Comparison of ENCODE assay signal across 1 cellular context in the genomic region with DNA sequence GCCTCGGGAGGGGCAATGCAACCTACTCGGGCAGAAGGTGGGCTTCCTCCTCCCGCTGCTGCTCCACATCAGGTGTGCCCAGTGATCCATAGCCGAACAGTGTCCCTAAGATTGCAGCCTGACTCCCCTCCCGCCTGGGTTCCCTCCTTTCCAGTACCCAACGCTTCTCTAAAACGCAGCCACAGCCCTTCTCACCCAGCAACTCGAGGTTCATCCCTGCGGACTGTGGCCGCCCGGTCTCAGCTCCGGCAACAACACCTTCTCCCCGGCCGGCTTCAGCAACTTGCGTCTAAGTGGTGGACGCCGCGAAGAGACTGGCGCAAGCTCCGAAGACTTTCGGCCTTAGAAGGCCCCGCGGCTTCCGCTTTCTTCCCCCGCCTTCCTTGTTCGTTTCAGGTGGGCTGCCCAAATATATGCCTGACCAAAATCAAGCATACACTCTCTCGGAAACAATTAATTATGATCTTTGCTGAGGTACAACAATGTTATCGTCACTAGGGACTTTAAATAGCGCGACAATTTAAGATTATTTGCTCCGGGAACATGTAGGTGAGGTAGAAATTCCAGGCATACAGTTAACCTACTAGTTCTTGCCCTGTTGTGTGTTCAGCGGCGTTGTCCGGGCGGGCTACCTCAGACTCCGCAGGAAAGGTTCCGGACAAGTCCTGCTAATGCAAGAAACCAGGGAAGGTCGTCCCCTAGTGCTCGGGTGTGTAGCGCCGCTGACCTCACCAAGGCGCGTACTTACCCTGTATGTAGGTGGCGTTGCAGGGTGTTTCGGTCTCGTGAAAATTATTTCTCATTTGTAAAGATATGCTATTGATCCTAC.
TF ChIP-seq lines count a peak whose summit lies in the region.

TSS of gene RBBP5 (minus strand) at position 319 of the 829 bp plus-strand sequence. CDS start at position 214, 105 bp downstream.

TF ChIP-seq in K562, 482 proteins besides CTCF, POLR2A, EP300 and RAD21 (continued from another document and continues in another):
- TF ChIP-seq ZNF407 (IDR thresholded peaks at IDR 0.05; ENCODE audit: low read depth) (no peak), CTCFL (IDR thresholded peaks at IDR 0.05; ENCODE audit: borderline replicate concordance, insufficient read depth, low read depth, low read length, poor library complexity, severe bottlenecking) (peak; percentile 93), ZNF551 (CRISPR knock-in tag; IDR thresholded peaks at IDR 0.05) (no peak), POLR3A (IDR thresholded peaks at IDR 0.05; ENCODE audit: borderline replicate concordance, extremely low read depth, insufficient read depth, insufficient read length) (no peak), HIVEP1 (CRISPR knock-in tag; IDR thresholded peaks at IDR 0.05) (no peak), FOXP1 (CRISPR knock-in tag; IDR thresholded peaks at IDR 0.05) (peak; percentile 87; the same call in 1 of the 2 replicates), NONO (IDR thresholded peaks at IDR 0.05; ENCODE audit: low read depth in 2 of 2, low read length in 1 of 2) (peak in 1 of 2 experiments; percentile 85; a peak in 2 of 4 replicates), GTF2F1 (IDR thresholded peaks at IDR 0.05; ENCODE audit: low read depth, low read length) (peak; percentile 29; the same call in 1 of the 2 replicates)
- TF ChIP-seq, protein P1, sequence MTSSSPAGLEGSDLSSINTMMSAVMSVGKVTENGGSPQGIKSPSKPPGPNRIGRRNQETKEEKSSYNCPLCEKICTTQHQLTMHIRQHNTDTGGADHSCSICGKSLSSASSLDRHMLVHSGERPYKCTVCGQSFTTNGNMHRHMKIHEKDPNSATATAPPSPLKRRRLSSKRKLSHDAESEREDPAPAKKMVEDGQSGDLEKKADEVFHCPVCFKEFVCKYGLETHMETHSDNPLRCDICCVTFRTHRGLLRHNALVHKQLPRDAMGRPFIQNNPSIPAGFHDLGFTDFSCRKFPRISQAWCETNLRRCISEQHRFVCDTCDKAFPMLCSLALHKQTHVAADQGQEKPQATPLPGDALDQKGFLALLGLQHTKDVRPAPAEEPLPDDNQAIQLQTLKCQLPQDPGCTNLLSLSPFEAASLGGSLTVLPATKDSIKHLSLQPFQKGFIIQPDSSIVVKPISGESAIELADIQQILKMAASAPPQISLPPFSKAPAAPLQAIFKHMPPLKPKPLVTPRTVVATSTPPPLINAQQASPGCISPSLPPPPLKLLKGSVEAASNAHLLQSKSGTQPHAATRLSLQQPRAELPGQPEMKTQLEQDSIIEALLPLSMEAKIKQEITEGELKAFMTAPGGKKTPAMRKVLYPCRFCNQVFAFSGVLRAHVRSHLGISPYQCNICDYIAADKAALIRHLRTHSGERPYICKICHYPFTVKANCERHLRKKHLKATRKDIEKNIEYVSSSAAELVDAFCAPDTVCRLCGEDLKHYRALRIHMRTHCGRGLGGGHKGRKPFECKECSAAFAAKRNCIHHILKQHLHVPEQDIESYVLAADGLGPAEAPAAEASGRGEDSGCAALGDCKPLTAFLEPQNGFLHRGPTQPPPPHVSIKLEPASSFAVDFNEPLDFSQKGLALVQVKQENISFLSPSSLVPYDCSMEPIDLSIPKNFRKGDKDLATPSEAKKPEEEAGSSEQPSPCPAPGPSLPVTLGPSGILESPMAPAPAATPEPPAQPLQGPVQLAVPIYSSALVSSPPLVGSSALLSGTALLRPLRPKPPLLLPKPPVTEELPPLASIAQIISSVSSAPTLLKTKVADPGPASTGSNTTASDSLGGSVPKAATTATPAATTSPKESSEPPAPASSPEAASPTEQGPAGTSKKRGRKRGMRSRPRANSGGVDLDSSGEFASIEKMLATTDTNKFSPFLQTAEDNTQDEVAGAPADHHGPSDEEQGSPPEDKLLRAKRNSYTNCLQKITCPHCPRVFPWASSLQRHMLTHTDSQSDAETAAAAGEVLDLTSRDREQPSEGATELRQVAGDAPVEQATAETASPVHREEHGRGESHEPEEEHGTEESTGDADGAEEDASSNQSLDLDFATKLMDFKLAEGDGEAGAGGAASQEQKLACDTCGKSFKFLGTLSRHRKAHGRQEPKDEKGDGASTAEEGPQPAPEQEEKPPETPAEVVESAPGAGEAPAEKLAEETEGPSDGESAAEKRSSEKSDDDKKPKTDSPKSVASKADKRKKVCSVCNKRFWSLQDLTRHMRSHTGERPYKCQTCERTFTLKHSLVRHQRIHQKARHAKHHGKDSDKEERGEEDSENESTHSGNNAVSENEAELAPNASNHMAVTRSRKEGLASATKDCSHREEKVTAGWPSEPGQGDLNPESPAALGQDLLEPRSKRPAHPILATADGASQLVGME (CRISPR knock-in tag; IDR thresholded peaks at IDR 0.05) = no peak; the same call in 1 of the 2 replicates
- TF ChIP-seq, protein P2, sequence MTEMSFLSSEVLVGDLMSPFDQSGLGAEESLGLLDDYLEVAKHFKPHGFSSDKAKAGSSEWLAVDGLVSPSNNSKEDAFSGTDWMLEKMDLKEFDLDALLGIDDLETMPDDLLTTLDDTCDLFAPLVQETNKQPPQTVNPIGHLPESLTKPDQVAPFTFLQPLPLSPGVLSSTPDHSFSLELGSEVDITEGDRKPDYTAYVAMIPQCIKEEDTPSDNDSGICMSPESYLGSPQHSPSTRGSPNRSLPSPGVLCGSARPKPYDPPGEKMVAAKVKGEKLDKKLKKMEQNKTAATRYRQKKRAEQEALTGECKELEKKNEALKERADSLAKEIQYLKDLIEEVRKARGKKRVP (CRISPR knock-in tag; IDR thresholded peaks at IDR 0.05) = peak; percentile 46; the same call in 1 of the 2 replicates
- TF ChIP-seq, protein P3, sequence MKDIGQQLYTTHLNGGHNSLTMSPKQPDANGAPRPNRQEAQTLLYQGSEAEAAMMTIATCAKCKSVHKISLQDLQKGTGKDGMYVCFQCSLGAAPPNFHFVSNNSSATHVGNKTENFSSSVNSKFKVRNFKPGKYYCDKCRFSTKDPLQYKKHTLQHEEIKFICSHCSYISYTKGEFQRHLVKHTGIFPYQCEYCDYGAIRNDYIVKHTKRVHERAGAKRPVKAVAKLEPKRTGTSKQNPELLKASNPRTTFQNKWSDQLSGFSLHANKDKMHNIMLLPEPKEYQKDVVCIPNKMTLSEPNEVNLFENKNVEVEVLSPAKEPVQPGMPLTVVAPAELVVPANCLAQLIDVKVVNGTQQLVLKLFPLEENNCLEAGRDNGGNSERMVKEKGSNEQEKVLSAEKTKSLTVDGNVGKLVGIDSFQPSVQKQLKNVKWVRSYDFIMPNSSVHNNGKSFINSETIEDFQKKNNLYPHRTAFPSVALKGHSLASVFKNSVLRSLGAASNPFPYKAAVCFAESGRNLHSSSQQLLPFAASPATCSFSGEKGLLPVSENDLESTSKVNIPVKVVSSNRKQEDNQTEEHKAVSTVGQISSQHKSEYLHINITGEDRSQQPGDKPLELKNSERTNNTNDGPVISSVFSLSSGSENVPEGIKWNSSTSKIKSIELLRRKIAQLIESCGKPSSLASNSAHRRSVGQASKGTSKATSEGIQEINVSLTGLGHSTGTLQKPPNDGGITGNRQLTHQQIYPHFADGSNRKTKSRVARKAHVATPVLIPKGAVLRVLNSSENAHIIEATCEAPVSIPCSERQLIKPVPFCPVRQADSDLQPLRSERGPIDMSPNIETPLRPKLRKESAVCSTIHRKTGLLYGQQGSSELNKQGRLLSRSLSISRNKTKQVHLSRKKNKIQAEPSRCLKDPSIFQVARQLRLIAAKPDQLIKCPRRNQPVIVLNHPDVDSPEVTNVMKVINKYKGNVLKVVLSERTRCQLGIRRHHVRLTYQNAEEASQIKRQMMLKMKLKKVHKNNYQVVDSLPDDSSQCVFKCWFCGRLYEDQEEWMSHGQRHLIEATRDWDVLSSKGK (CRISPR knock-in tag; IDR thresholded peaks at IDR 0.05) = no peak; the same call in 1 of the 2 replicates
- TF ChIP-seq, protein P4, sequence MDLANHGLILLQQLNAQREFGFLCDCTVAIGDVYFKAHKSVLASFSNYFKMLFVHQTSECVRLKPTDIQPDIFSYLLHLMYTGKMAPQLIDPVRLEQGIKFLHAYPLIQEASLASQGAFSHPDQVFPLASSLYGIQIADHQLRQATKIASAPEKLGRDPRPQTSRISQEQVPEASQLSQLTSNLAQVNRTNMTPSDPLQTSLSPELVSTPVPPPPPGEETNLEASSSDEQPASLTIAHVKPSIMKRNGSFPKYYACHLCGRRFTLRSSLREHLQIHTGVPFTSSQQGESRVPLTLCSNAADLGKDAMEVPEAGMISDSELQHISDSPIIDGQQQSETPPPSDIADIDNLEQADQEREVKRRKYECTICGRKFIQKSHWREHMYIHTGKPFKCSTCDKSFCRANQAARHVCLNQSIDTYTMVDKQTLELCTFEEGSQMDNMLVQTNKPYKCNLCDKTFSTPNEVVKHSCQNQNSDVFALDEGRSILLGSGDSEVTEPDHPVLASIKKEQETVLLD (IDR thresholded peaks at IDR 0.05) = peak; percentile 82; the same call in 1 of the 2 replicates
- TF ChIP-seq, protein P5, sequence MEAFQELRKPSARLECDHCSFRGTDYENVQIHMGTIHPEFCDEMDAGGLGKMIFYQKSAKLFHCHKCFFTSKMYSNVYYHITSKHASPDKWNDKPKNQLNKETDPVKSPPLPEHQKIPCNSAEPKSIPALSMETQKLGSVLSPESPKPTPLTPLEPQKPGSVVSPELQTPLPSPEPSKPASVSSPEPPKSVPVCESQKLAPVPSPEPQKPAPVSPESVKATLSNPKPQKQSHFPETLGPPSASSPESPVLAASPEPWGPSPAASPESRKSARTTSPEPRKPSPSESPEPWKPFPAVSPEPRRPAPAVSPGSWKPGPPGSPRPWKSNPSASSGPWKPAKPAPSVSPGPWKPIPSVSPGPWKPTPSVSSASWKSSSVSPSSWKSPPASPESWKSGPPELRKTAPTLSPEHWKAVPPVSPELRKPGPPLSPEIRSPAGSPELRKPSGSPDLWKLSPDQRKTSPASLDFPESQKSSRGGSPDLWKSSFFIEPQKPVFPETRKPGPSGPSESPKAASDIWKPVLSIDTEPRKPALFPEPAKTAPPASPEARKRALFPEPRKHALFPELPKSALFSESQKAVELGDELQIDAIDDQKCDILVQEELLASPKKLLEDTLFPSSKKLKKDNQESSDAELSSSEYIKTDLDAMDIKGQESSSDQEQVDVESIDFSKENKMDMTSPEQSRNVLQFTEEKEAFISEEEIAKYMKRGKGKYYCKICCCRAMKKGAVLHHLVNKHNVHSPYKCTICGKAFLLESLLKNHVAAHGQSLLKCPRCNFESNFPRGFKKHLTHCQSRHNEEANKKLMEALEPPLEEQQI (IDR thresholded peaks at IDR 0.05) = peak; percentile 97
